17 cellular contexts compared by ENCODE assay signal in genomic region chr10:98193030-98193429, GRCh38. TPM values are rescaled to one million over a fixed set of nuclear protein-coding genes. Genes with fewer than 3 reads are reported as not detected.
DNase-seq lines count a peak whose midpoint lies in the region; ATAC-seq, FAIRE-seq and TF ChIP-seq lines count a peak whose summit lies in the region.
"Had no signal": no experiment of that assay in that cellular context is flagged by ENCODE, and none has a peak within 500 bp of the region (broad histone marks: within the 10 kb centered on the region; RNA-seq: fewer than 3 reads in every experiment).

No MANE protein-coding gene starts in this region.

- intact Hi-C loops in K562 (cut with micrococcal nuclease) = no loop called here

- H3K27ac ChIP-seq in A549 (no peak overlapping the region), K562 (ENCODE audit: extremely low read depth, low read depth, low read length) (no peak overlapping the region), neural progenitor cell (no peak overlapping the region)

- H3K27me3 Mint-ChIP-seq in neural progenitor cell (ENCODE audit: insufficient read depth, low read depth) = no peaks in the 10 kb centered on the region
- H3K27me3 Mint-ChIP-seq: CD4-positive, alpha-beta memory T cell had no signal

- TF ChIP-seq CTCF in A549 (IDR thresholded peaks at IDR 0.05) (no peak), K562 (IDR thresholded peaks at IDR 0.05 in 2 of 3, conservative IDR thresholded peaks at IDR 0.05 in 1 of 3; ENCODE audit: insufficient read depth in 2 of 3, low read depth in 1 of 3, low read length in 3 of 3) (no peak), neural progenitor cell (IDR thresholded peaks at IDR 0.05) (no peak)

- FAIRE-seq in A549 (lab: Jason Lieb, UNC) = no peak
- FAIRE-seq in GM18507 (lab: Jason Lieb, UNC) = peak; percentile 18
- FAIRE-seq in K562 (lab: Jason Lieb, UNC) = no peak
- FAIRE-seq: GM12892 had no signal

- no peak for ATAC-seq in A549
- ATAC-seq in K562 = no peak
- ATAC-seq: GM23338 had no signal

- no peak for DNase-seq in A549 (ENCODE audit: low read depth in 1 of 2, low spot score in 1 of 2)
- no peak for DNase-seq in GM18507 (ENCODE audit: extremely low spot score, insufficient read length, low read depth)
- no peak for DNase-seq in K562 (ENCODE audit: extremely low read depth in 1 of 4, low spot score in 3 of 4)
- no peak for DNase-seq in NCI-H82 treated with DMSO at 0.1 percent for 48 hours (lab: John Stamatoyannopoulos, UW; ENCODE audit: unreplicated experiment)
- no peak for DNase-seq in neural progenitor cell (ENCODE audit: low spot score)
- DNase-seq in NCI-H524 treated with DMSO at 0.1 percent for 48 hours (lab: John Stamatoyannopoulos, UW) = no peak
- DNase-seq: 8988T; C1 segment of cervical spinal cord; Calu3; CD4-positive, alpha-beta memory T cell; COR-L47; DMS153; DND-41; H7; HCEC 1CT had no signal

- H3K9me3 Mint-ChIP-seq in neural progenitor cell = peaks cover 12% of the 10 kb centered on the region

- H3K9ac ChIP-seq in K562 (ENCODE audit: insufficient read depth in 1 of 2, low read depth in 2 of 2, low read length in 2 of 2) (no peak overlapping the region), neural progenitor cell (no peak overlapping the region)

- H3K4me3 ChIP-seq in A549 (no peak overlapping the region), K562 (no peak overlapping the region), neural progenitor cell (no peak overlapping the region)
- H3K4me3 ChIP-seq: GM23338 had no signal

- H3K4me2 ChIP-seq in A549 (no peak overlapping the region), K562 (ENCODE audit: insufficient read depth, low read length) (no peak overlapping the region), neural progenitor cell (no peak overlapping the region)
- H3K4me2 ChIP-seq: GM23338 had no signal

- TF ChIP-seq POLR2A in A549 (IDR thresholded peaks at IDR 0.05; ENCODE audit: low read length) = no peak
- no peak for TF ChIP-seq POLR2A in K562 (conservative IDR thresholded peaks at IDR 0.05)

- no peak overlapping the region for H3K4me3 Mint-ChIP-seq in neural progenitor cell
- H3K4me3 Mint-ChIP-seq: CD4-positive, alpha-beta memory T cell; GM23338 had no signal

- in situ Hi-C loops in K562 (cut with MboI) = no loop called here

- no peak overlapping the region for H2AFZ ChIP-seq in K562 (ENCODE audit: low read depth, low read length)
- H2AFZ ChIP-seq in neural progenitor cell (replicated peaks) = no peak overlapping the region
- H2AFZ ChIP-seq: GM23338 had no signal

- H3K9me3 ChIP-seq in A549 (peaks cover 10% of the 10 kb centered on the region; the same call in 2 of the 3 replicates), K562 (replicated peaks; ENCODE audit: control insufficient read depth, insufficient read depth, low read depth, low read length) (no peaks in the 10 kb centered on the region), neural progenitor cell (ENCODE audit: low read depth) (no peaks in the 10 kb centered on the region)

- CTCF ChIA-PET in A549 (lab: Yijun Ruan, JAX) (no interaction called here), K562 (lab: Yijun Ruan, JAX; ENCODE audit: low intra/inter-chr PET ratio) (no interaction called here)

- no peaks in the 10 kb centered on the region for H3K4me1 Mint-ChIP-seq in neural progenitor cell

- 90% methylated on average over 2 of the region's 2 CpGs for WGBS in A549 (ENCODE audit: missing lambda C conversion rate)
- WGBS in K562 (ENCODE audit: insufficient coverage, low coverage, missing lambda C conversion rate) = 89% methylated on average over 2 of the region's 2 CpGs

- H4K20me1 ChIP-seq in K562 (replicated peaks; ENCODE audit: control insufficient read depth, insufficient read depth, low read length) (no peaks in the 10 kb centered on the region), neural progenitor cell (ENCODE audit: low read depth) (no peaks in the 10 kb centered on the region)

- H3F3A ChIP-seq in neural progenitor cell (ENCODE audit: low read depth) = no peaks in the 10 kb centered on the region

- TF ChIP-seq RAD21 in A549 (conservative IDR thresholded peaks at IDR 0.05 in 1 of 2, IDR thresholded peaks at IDR 0.05 in 1 of 2) (no peak), K562 (CRISPR knock-in tag; conservative IDR thresholded peaks at IDR 0.05 in 1 of 2, IDR thresholded peaks at IDR 0.05 in 1 of 2) (no peak)

- BruUV-seq in K562 (replicated peaks; lab: Mats Ljungman, UMichigan) = no TSS peak

- no peaks in the 10 kb centered on the region for H3K9me1 ChIP-seq in K562 (ENCODE audit: control insufficient read depth, insufficient read depth, low read length)

- H3K27me3 ChIP-seq in K562 (ENCODE audit: control insufficient read depth in 2 of 2, insufficient read depth in 2 of 2, low read length in 2 of 2) (no peaks in the 10 kb centered on the region), neural progenitor cell (no peaks in the 10 kb centered on the region)

- H3K27ac Mint-ChIP-seq in neural progenitor cell = no peak overlapping the region
- H3K27ac Mint-ChIP-seq: GM23338 had no signal

- peaks cover 8% of the 10 kb centered on the region; the same call in 2 of the 3 replicates for H3K36me3 ChIP-seq in K562 (ENCODE audit: control insufficient read depth, insufficient read depth, low read length)
- no peaks in the 10 kb centered on the region for H3K36me3 ChIP-seq in neural progenitor cell

- peaks cover 26% of the 10 kb centered on the region for H3K36me3 Mint-ChIP-seq in neural progenitor cell

- H3K79me2 ChIP-seq in K562 (ENCODE audit: control insufficient read depth, insufficient read depth, low read length) (no peaks in the 10 kb centered on the region), neural progenitor cell (ENCODE audit: low read depth) (no peaks in the 10 kb centered on the region)

- POLR2A ChIA-PET in A549 (lab: Yijun Ruan, JAX) (no interaction called here), K562 (lab: Yijun Ruan, JAX) (interaction anchor here (1.5 kb wide), 1 partner anchor 14 kb away, joined by 4 read pairs; no protein-coding TSS in a partner anchor)

- no peak for TF ChIP-seq EP300 in A549 (IDR thresholded peaks at IDR 0.05)
- TF ChIP-seq EP300 in K562 (IDR thresholded peaks at IDR 0.05; ENCODE audit: low read length) = no peak

- H3K4me1 ChIP-seq in A549 (no peaks in the 10 kb centered on the region), K562 (replicated peaks in 1 of 2; ENCODE audit: control insufficient read depth in 2 of 2, insufficient read depth in 2 of 2, low read length in 2 of 2) (no peaks in the 10 kb centered on the region), neural progenitor cell (no peaks in the 10 kb centered on the region)

TF ChIP-seq in A549, 52 proteins besides CTCF, POLR2A, EP300 and RAD21:
- TF ChIP-seq HDAC2 (IDR thresholded peaks at IDR 0.05) = no peak
- no peak for TF ChIP-seq JUN (IDR thresholded peaks at IDR 0.05)
- TF ChIP-seq FOSB (CRISPR knock-in tag; IDR thresholded peaks at IDR 0.05) = no peak
- peak; percentile 87 for TF ChIP-seq MAFK (IDR thresholded peaks at IDR 0.05; ENCODE audit: partially characterized antibody)
- TF ChIP-seq JUNB (IDR thresholded peaks at IDR 0.05) = no peak

TF ChIP-seq in K562, 482 proteins besides CTCF, POLR2A, EP300 and RAD21:
- TF ChIP-seq ATF7 (IDR thresholded peaks at IDR 0.05) (no peak), MAFG (tag; conservative IDR thresholded peaks at IDR 0.05) (0 out of 2 replicates have a peak, but pooled peaks have one; percentile 37), C11orf30 (IDR thresholded peaks at IDR 0.05; ENCODE audit: low read depth) (peak; percentile 64), MAFK (IDR thresholded peaks at IDR 0.05; ENCODE audit: low read length) (0 out of 2 replicates have a peak, but pooled peaks have one; percentile 32), ZNF316 (IDR thresholded peaks at IDR 0.05) (peak; percentile 77)
- TF ChIP-seq, protein P1, sequence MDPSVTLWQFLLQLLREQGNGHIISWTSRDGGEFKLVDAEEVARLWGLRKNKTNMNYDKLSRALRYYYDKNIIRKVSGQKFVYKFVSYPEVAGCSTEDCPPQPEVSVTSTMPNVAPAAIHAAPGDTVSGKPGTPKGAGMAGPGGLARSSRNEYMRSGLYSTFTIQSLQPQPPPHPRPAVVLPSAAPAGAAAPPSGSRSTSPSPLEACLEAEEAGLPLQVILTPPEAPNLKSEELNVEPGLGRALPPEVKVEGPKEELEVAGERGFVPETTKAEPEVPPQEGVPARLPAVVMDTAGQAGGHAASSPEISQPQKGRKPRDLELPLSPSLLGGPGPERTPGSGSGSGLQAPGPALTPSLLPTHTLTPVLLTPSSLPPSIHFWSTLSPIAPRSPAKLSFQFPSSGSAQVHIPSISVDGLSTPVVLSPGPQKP (CRISPR knock-in tag; IDR thresholded peaks at IDR 0.05) = no peak

RNA-seq across cellular contexts. Expression of gene R3HCC1L, which starts 58.6 kb away (rescaled TPM):
- 13.8 and 15.2 TPM in 2 replicates for polyA plus RNA-seq in A549 (2011; rRNA removed)
- 4.7 and 4.8 TPM in 2 replicates for polyA plus RNA-seq in A549 (2012; cell fraction: cytosol; rRNA removed)
- 3.0 and 5.1 TPM in 2 replicates for polyA plus RNA-seq in A549 (2012; cell fraction: nucleus; rRNA removed)
- 11.0 to 11.9 TPM (median 11.4 TPM) in 3 replicates for polyA plus RNA-seq in A549 (2017; fragmentation: RNase III; extraction: RNeasy Plus Mini Kit Qiagen cat#74134 plus additional on column Dnase treatment)
- 10.9 and 13.2 TPM in 2 replicates for polyA minus RNA-seq in A549 (2011; rRNA and poly(A)+ RNA removed)
- total RNA-seq in K562 (2011; cell fraction: chromatin; rRNA removed; ENCODE audit: low replicate concordance) = 9.2 and 31.2 TPM in 2 replicates
- 5.7 and 8.3 TPM in 2 replicates for total RNA-seq in K562 (2011; cell fraction: nucleolus; rRNA removed)
- 10.9 and 15.3 TPM in 2 replicates for total RNA-seq in K562 (2011; cell fraction: nucleoplasm; rRNA removed)
- total RNA-seq in K562 (2014; rRNA removed) = 10.9 and 12.9 TPM in 2 replicates
- total RNA-seq in K562 (2014; rRNA removed; fragmentation: Illumina TruSeq; extraction: Trizol) = 15.4 and 15.9 TPM in 2 replicates
- total RNA-seq in K562 (2015; rRNA removed; fragmentation: Illumina TruSeq; extraction: Trizol) = 14.0 and 14.7 TPM in 2 replicates
- total RNA-seq in K562 (2021) = 8.9 and 9.3 TPM in 2 replicates
- polyA plus RNA-seq in K562 (2011; rRNA removed) = 10.7 and 12.6 TPM in 2 replicates
- polyA plus RNA-seq in K562 (2011; cell fraction: cytosol; rRNA removed) = 3.3 and 7.6 TPM in 2 replicates
- polyA plus RNA-seq in K562 (2011; cell fraction: nucleus; rRNA removed) = 10.1 and 10.9 TPM in 2 replicates
- polyA plus RNA-seq in K562 (2012) = 8.2 and 9.1 TPM in 2 replicates
- 11.4 and 13.8 TPM in 2 replicates for polyA plus RNA-seq in K562 (2014; fragmentation: Illumina TruSeq; extraction: Trizol)
- 10 to 100 TPM in 1 of 2 experiments, 1 to 10 TPM in 1; 9.1 to 17.8 TPM for polyA plus RNA-seq in K562 (2014; fragmentation: Nextera tagmentation; extraction: Ambion mirVana)
- 9.5 and 11.3 TPM in 2 replicates for polyA plus RNA-seq in K562 (2014; rRNA removed)
- polyA minus RNA-seq in K562 (2011; rRNA and poly(A)+ RNA removed) = 28.8 and 35.1 TPM in 2 replicates
- 6.2 and 7.6 TPM in 2 replicates for polyA minus RNA-seq in K562 (2011; cell fraction: cytosol; rRNA and poly(A)+ RNA removed)
- polyA minus RNA-seq in K562 (2011; cell fraction: nucleus; rRNA and poly(A)+ RNA removed) = 12.1 and 20.0 TPM in 2 replicates
- total RNA-seq in neural progenitor cell (ENCODE audit: low replicate concordance) = 21.7 and 26.8 TPM in 2 replicates

Comparison
In these comparisons a context has a peak if more than half of its experiments do, and no peak if none do; other contexts are left out.
1. Of the 35 proteins assayed by ChIP-seq in both K562 and A549: peak only in K562: none; only in A549: none; in both: MAFK; in neither: 34.